Comparison of ENCODE assay signal across 1 cellular context in genomic region chr19:7293795-7294570, GRCh38.
A peak's percentile ranks its signal among the peaks of the same experiment; 100 is the strongest.
TF ChIP-seq lines count a peak whose summit lies in the region.

INSR (minus strand) TSS chr19:7294414; CDS start chr19:7293891, 523 bp downstream.

TF ChIP-seq in SK-N-SH, 30 proteins besides CTCF, POLR2A, EP300 and RAD21 (continued from another document):
- TF ChIP-seq PBX3 (IDR thresholded peaks at IDR 0.05) (peak; percentile 54), FOXM1 (IDR thresholded peaks at IDR 0.05; ENCODE audit: low read depth) (no peak), CHD2 (IDR thresholded peaks at IDR 0.05; ENCODE audit: low read length, partially characterized antibody) (peak; percentile 54), MAX (IDR thresholded peaks at IDR 0.05; ENCODE audit: low read depth) (peak; percentile 50; the same call in 1 of the 2 replicates), EZH2phosphoT487 (IDR thresholded peaks at IDR 0.05; ENCODE audit: borderline replicate concordance, low read depth) (no peak), REST (IDR thresholded peaks at IDR 0.05; ENCODE audit: low read depth, low read length) (no peak), RFX5 (IDR thresholded peaks at IDR 0.05; ENCODE audit: low read length) (no peak), TAF1 (IDR thresholded peaks at IDR 0.05; ENCODE audit: borderline replicate concordance, low read depth, low read length) (peak; percentile 65), YY1 (IDR thresholded peaks at IDR 0.05; ENCODE audit: low read depth) (peak; percentile 49; the same call in 1 of the 2 replicates)
